ENCODE assay signal across 9 cellular contexts in the genomic region with DNA sequence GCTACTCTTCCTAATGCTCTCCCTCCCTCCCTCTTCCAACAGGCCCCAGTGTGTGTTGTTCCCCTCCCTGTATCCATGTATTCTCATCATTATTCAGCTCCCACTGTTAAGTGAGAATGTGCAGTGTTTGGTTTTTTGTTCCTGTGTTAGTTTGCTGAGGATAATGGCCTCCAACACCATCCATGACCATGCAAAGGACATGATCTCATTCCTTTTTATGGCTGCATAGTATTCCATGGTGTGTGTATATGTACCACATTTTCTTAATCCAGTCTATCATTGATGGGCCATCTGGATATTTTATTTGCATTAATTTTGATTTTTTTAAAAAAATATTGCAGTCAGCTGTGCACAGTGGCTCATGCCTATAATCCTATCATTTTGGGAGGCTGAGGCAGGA. TPM values are rescaled to one million over a fixed set of nuclear protein-coding genes. Genes with fewer than 3 reads are reported as not detected.
"Had no signal": no experiment of that assay in that cellular context is flagged by ENCODE, and none has a peak within 500 bp of the region (broad histone marks: within the 10 kb centered on the region; RNA-seq: fewer than 3 reads in every experiment).

No MANE protein-coding gene starts in this region.

- H3K4me3 ChIP-seq: GM23338 had no signal

- DNase-seq: H9, HCEC 1CT, HFFc6 had no signal

- H3K4me2 ChIP-seq: GM23338 had no signal

- H3K9me3 Mint-ChIP-seq: GM23338, H9, HFFc6 had no signal

- H3K4me3 Mint-ChIP-seq: GM23338, H9, HFFc6 had no signal

- H3K36me3 Mint-ChIP-seq: IgD-negative memory B cell had no signal

- H2AFZ ChIP-seq: GM23338 had no signal

- H3K27ac ChIP-seq: HL-60 had no signal

- H3K27ac Mint-ChIP-seq: GM23338, H9, HFFc6, IgD-negative memory B cell had no signal

- H3K4me1 Mint-ChIP-seq: IgD-negative memory B cell had no signal

RNA-seq across cellular contexts. Expression of gene ZNRF4, which starts 15.8 kb away (rescaled TPM):
- total RNA-seq: GM23338, H1, H9, HepG2, HFFc6, HT1080 had no signal
- polyA plus RNA-seq: GM23338, H1, HepG2, IgD-negative memory B cell had no signal
